24 cellular contexts compared by ENCODE assay signal in genomic region chr9:99073347-99073746, GRCh38.
"Had no signal": no experiment of that assay in that cellular context is flagged by ENCODE, and none has a peak within 500 bp of the region (broad histone marks: within the 10 kb centered on the region; RNA-seq: fewer than 3 reads in every experiment).

No MANE protein-coding gene starts in this region.

- H3K9ac ChIP-seq: parathyroid adenoma had no signal

- FAIRE-seq: frontal cortex, kidney, small intestine had no signal

- H3K9me3 Mint-ChIP-seq: mesothelial cell of epicardium; naive B cell; natural killer cell treated with Interleukin-12 subunit alpha and Interleukin-12 subunit beta and Interleukin-15 and Interleukin-18, amount 100 ng/mL, for 72 hours; neural crest cell; stimulated activated memory B cell treated with anti-CD40 and anti-IgM and Interleukin-4, amounts not matched to agents 10 μg/mL and 1 μg/mL and 100 μg/mL, for 72 hours; type B pancreatic cell had no signal

- H3K4me3 ChIP-seq: coronary artery, mucosa of descending colon, right lobe of liver, testis, tibial artery had no signal

- H3K9me3 ChIP-seq: mucosa of descending colon, right lobe of liver, testis, tibial artery had no signal

- ATAC-seq: left lobe of liver; mucosa of descending colon; natural killer cell treated with Interleukin-12 subunit alpha and Interleukin-12 subunit beta and Interleukin-15 and Interleukin-18, amount 100 ng/mL, for 72 hours; right lobe of liver; stimulated activated memory B cell treated with anti-CD40 and anti-IgM and Interleukin-4, amounts not matched to agents 10 μg/mL and 1 μg/mL and 100 μg/mL, for 72 hours; stimulated activated naive CD8-positive, alpha-beta T cell treated with anti-CD3 and anti-CD28 coated beads, Interleukin-15, Interleukin-2, amounts not matched to agents 100 U/mL and 50 U/mL, for 24 hours had no signal

- H3K79me2 ChIP-seq: parathyroid adenoma had no signal

- H3K27ac Mint-ChIP-seq: mesothelial cell of epicardium; naive B cell; progenitor cell of endocrine pancreas; stimulated activated memory B cell treated with anti-CD40 and anti-IgM and Interleukin-4, amounts not matched to agents 10 μg/mL and 1 μg/mL and 100 μg/mL, for 72 hours; type B pancreatic cell had no signal

- H2AFZ ChIP-seq: parathyroid adenoma had no signal

- DNase-seq: dermis blood vessel endothelial cell; effector memory CD4-positive, alpha-beta T cell; head of caudate nucleus; kidney; mesenchymal stem cell; mucosa of descending colon; naive B cell; right lobe of liver; small intestine; stimulated activated CD4-positive, alpha-beta T cell treated with anti-CD3 and anti-CD28 coated beads, Interleukin-4, amount 100 ng/mL, for 4 hours; stimulated activated naive CD8-positive, alpha-beta T cell treated with anti-CD3 and anti-CD28 coated beads, Interleukin-15, Interleukin-2, amounts not matched to agents 100 U/mL and 50 U/mL, for 24 hours; substantia nigra; testis; tibial artery had no signal

- H3K27ac ChIP-seq: parathyroid adenoma, right lobe of liver, testis, tibial artery had no signal

- H3K27me3 Mint-ChIP-seq: naive B cell; natural killer cell treated with Interleukin-12 subunit alpha and Interleukin-12 subunit beta and Interleukin-15 and Interleukin-18, amount 100 ng/mL, for 72 hours; progenitor cell of endocrine pancreas; stimulated activated memory B cell treated with anti-CD40 and anti-IgM and Interleukin-4, amounts not matched to agents 10 μg/mL and 1 μg/mL and 100 μg/mL, for 72 hours had no signal

- H3K36me3 ChIP-seq: right lobe of liver, tibial artery had no signal

- H3K4me1 Mint-ChIP-seq: neural crest cell had no signal

- H3K27me3 ChIP-seq: right lobe of liver, testis, tibial artery had no signal

- H3K4me3 Mint-ChIP-seq: mesothelial cell of epicardium; naive B cell; natural killer cell treated with Interleukin-12 subunit alpha and Interleukin-12 subunit beta and Interleukin-15 and Interleukin-18, amount 100 ng/mL, for 72 hours; neural crest cell; stimulated activated memory B cell treated with anti-CD40 and anti-IgM and Interleukin-4, amounts not matched to agents 10 μg/mL and 1 μg/mL and 100 μg/mL, for 72 hours; type B pancreatic cell had no signal

- H3K4me1 ChIP-seq: parathyroid adenoma, right lobe of liver, testis had no signal

- H3K36me3 Mint-ChIP-seq: mesothelial cell of epicardium; naive B cell; natural killer cell treated with Interleukin-12 subunit alpha and Interleukin-12 subunit beta and Interleukin-15 and Interleukin-18, amount 100 ng/mL, for 72 hours; stimulated activated memory B cell treated with anti-CD40 and anti-IgM and Interleukin-4, amounts not matched to agents 10 μg/mL and 1 μg/mL and 100 μg/mL, for 72 hours; type B pancreatic cell had no signal
